Comparison of ENCODE assay signal across 1 cellular context in genomic region chr15:48617619-48618018, GRCh38.
TF ChIP-seq lines count a peak whose summit lies in the region.

No MANE protein-coding gene starts in this region.

TF ChIP-seq in WTC11, 78 proteins besides CTCF, POLR2A, EP300 and RAD21 (continued from another document):
- TF ChIP-seq ZNF532 (CRISPR knock-in tag; IDR thresholded peaks at IDR 0.05; ENCODE audit: borderline replicate concordance) (no peak), ATF3 (CRISPR knock-in tag; conservative IDR thresholded peaks at IDR 0.05) (no peak), EMX1 (CRISPR knock-in tag; IDR thresholded peaks at IDR 0.05) (no peak), AFF4 (CRISPR knock-in tag; IDR thresholded peaks at IDR 0.05; ENCODE audit: borderline replicate concordance) (no peak), NFE2L1 (CRISPR knock-in tag; IDR thresholded peaks at IDR 0.05) (no peak), ESRRA (CRISPR knock-in tag; IDR thresholded peaks at IDR 0.05; ENCODE audit: borderline replicate concordance) (no peak), ZNF232 (CRISPR knock-in tag; IDR thresholded peaks at IDR 0.05) (no peak), SP1 (CRISPR knock-in tag; conservative IDR thresholded peaks at IDR 0.05) (no peak), E2F4 (CRISPR knock-in tag; IDR thresholded peaks at IDR 0.05; ENCODE audit: borderline replicate concordance, low read depth) (no peak), E2F5 (CRISPR knock-in tag; IDR thresholded peaks at IDR 0.05) (no peak)
